9 cellular contexts compared by ENCODE assay signal in genomic region chr1:230149751-230150584, GRCh38.
DNase-seq lines count a peak whose midpoint lies in the region; ATAC-seq lines count a peak whose summit lies in the region.
"Had no signal": no experiment of that assay in that cellular context is flagged by ENCODE, and none has a peak within 500 bp of the region (broad histone marks: within the 10 kb centered on the region; RNA-seq: fewer than 3 reads in every experiment).

No MANE protein-coding gene starts in this region.

- H2BK15ac ChIP-seq in mesenchymal stem cell (ENCODE audit: low read depth, poor library complexity, severe bottlenecking): no peak overlapping the region

- WGBS in mesenchymal stem cell: 89% methylated on average over 12 of the region's 15 CpGs

- ATAC-seq in HG02981 (IDR thresholded peaks at IDR 0.05; ENCODE audit: unreplicated experiment): peak; percentile 70
- ATAC-seq: A549 had no signal

- intact Hi-C loops in activated CD4-positive, alpha-beta T cell treated with anti-CD3 and anti-CD28 coated beads, Interleukin-2, amount 10 ng/mL, durations not matched to agents 24 days and 14 days (cut with micrococcal nuclease): no loop called here

- H3K27ac Mint-ChIP-seq in activated CD4-positive, alpha-beta T cell treated with anti-CD3 and anti-CD28 coated beads, Interleukin-2, amount 10 ng/mL, durations not matched to agents 24 days and 14 days: no peak overlapping the region

- no peak overlapping the region for H3K27ac ChIP-seq in mesenchymal stem cell (ENCODE audit: low read length, poor library complexity, severe bottlenecking)
- H3K27ac ChIP-seq: A549 had no signal

- no peak overlapping the region for H2BK120ac ChIP-seq in mesenchymal stem cell (ENCODE audit: low read depth, low read length)

- no peak overlapping the region for H3K14ac ChIP-seq in mesenchymal stem cell (ENCODE audit: low read length in 2 of 2)

- peaks cover 56% of the 10 kb centered on the region for H3K79me1 ChIP-seq in mesenchymal stem cell (replicated peaks; ENCODE audit: low read length, poor library complexity, severe bottlenecking)

- H2AK5ac ChIP-seq in mesenchymal stem cell (ENCODE audit: low read length, severe bottlenecking): no peak overlapping the region

- no peaks in the 10 kb centered on the region for H3K9me3 Mint-ChIP-seq in activated CD4-positive, alpha-beta T cell treated with anti-CD3 and anti-CD28 coated beads, Interleukin-2, amount 10 ng/mL, durations not matched to agents 24 days and 14 days

- no peaks in the 10 kb centered on the region for H3K27me3 Mint-ChIP-seq in activated CD4-positive, alpha-beta T cell treated with anti-CD3 and anti-CD28 coated beads, Interleukin-2, amount 10 ng/mL, durations not matched to agents 24 days and 14 days

- H2BK5ac ChIP-seq in mesenchymal stem cell (ENCODE audit: low read depth, low read length, poor library complexity, severe bottlenecking): no peak overlapping the region

- no peak overlapping the region for H3K4ac ChIP-seq in mesenchymal stem cell (ENCODE audit: low read depth in 1 of 2, low read length in 2 of 2)

- no peak overlapping the region for H4K8ac ChIP-seq in mesenchymal stem cell (ENCODE audit: low read length)

- DNase-seq in activated CD4-positive, alpha-beta T cell treated with anti-CD3 and anti-CD28 coated beads, Interleukin-2, amount 10 ng/mL, durations not matched to agents 24 days and 14 days: no peak
- DNase-seq in activated CD4-positive, alpha-beta T cell treated with anti-CD3 and anti-CD28 coated beads for 1 hour: no peak
- DNase-seq in RPMI8226 (peak; percentile 63), retina (peak; percentile 75), HAP-1 (ENCODE audit: low spot score in 2 of 2) (no peak), mesenchymal stem cell (no peak), NCI-H748 (lab: John Stamatoyannopoulos, UW; ENCODE audit: unreplicated experiment) (no peak)

- no peak overlapping the region for H3K18ac ChIP-seq in mesenchymal stem cell (ENCODE audit: low read depth in 1 of 2, low read length in 2 of 2)

- H3K9ac ChIP-seq in mesenchymal stem cell (ENCODE audit: low read length): no peak overlapping the region

- H3K4me1 ChIP-seq in HAP-1 (peaks cover 52% of the 10 kb centered on the region), mesenchymal stem cell (ENCODE audit: control insufficient read depth, insufficient read depth, low read depth, low read length) (peaks cover 17% of the 10 kb centered on the region)
- H3K4me1 ChIP-seq: A549 had no signal

- no peaks in the 10 kb centered on the region for H3K9me3 ChIP-seq in HAP-1
- H3K9me3 ChIP-seq in mesenchymal stem cell (ENCODE audit: control insufficient read depth, low read length): no peaks in the 10 kb centered on the region
- H3K9me3 ChIP-seq: A549 had no signal

- H2BK12ac ChIP-seq in mesenchymal stem cell (ENCODE audit: low read length in 2 of 2): no peak overlapping the region

- peak overlapping the region; percentile 6 for H3K4me3 Mint-ChIP-seq in activated CD4-positive, alpha-beta T cell treated with anti-CD3 and anti-CD28 coated beads, Interleukin-2, amount 10 ng/mL, durations not matched to agents 24 days and 14 days

- no peaks in the 10 kb centered on the region for H3K36me3 ChIP-seq in HAP-1 (replicated peaks)
- peaks cover 0 to 5% of the 10 kb centered on the region in 2 experiments for H3K36me3 ChIP-seq in mesenchymal stem cell (ENCODE audit: control insufficient read depth in 1 of 2, insufficient read depth in 2 of 2, low read depth in 1 of 2, low read length in 2 of 2)

- H3K4me2 ChIP-seq in mesenchymal stem cell (ENCODE audit: low read length, poor library complexity, severe bottlenecking): no peak overlapping the region
- H3K4me2 ChIP-seq: A549 had no signal

- H3K27me3 ChIP-seq in HAP-1 (ENCODE audit: low read depth) (no peaks in the 10 kb centered on the region), mesenchymal stem cell (ENCODE audit: control insufficient read depth in 1 of 2, insufficient read depth in 1 of 2, low read length in 2 of 2) (no peaks in the 10 kb centered on the region)

- no peak overlapping the region for H2AFZ ChIP-seq in mesenchymal stem cell (ENCODE audit: low read depth, low read length)

- no peak overlapping the region for H4K91ac ChIP-seq in mesenchymal stem cell (ENCODE audit: low read length)

- no peaks in the 10 kb centered on the region for H3K36me3 Mint-ChIP-seq in activated CD4-positive, alpha-beta T cell treated with anti-CD3 and anti-CD28 coated beads, Interleukin-2, amount 10 ng/mL, durations not matched to agents 24 days and 14 days (ENCODE audit: low read depth)

- in situ Hi-C loops in HAP-1 (cut with MboI; ENCODE audit: low sequenced_read_pairs): no loop called here

- H3K4me3 ChIP-seq in HAP-1: no peak overlapping the region
- H3K4me3 ChIP-seq in mesenchymal stem cell (ENCODE audit: insufficient read depth in 1 of 2, low read depth in 1 of 2, low read length in 2 of 2): no peak overlapping the region
- H3K4me3 ChIP-seq: A549 had no signal

- no peak overlapping the region for H3K23ac ChIP-seq in mesenchymal stem cell (ENCODE audit: low read length in 2 of 2)

- H3K4me1 Mint-ChIP-seq in activated CD4-positive, alpha-beta T cell treated with anti-CD3 and anti-CD28 coated beads, Interleukin-2, amount 10 ng/mL, durations not matched to agents 24 days and 14 days: peaks cover 23% of the 10 kb centered on the region

Comparison
In these comparisons a context has a peak if more than half of its experiments do, and no peak if none do; other contexts are left out.
1. DNase-seq: peak in RPMI8226 (single experiment) and retina (single experiment); none in activated CD4-positive, alpha-beta T cell treated with anti-CD3 and anti-CD28 coated beads, Interleukin-2, amount 10 ng/mL, durations not matched to agents 24 days and 14 days (single experiment), activated CD4-positive, alpha-beta T cell treated with anti-CD3 and anti-CD28 coated beads for 1 hour (single experiment), HAP-1 (0 of 2), mesenchymal stem cell (single experiment) and NCI-H748 (single experiment).